In genomic region chr7:152145853-152146466, GRCh38 we compare ENCODE assay signal across 8 cellular contexts.
DNase-seq lines count a peak whose midpoint lies in the region; ATAC-seq, FAIRE-seq and TF ChIP-seq lines count a peak whose summit lies in the region.

No MANE protein-coding gene starts in this region.

- FAIRE-seq in H54 (lab: Jason Lieb, UNC), result no peak

- H3K27ac Mint-ChIP-seq in Caco-2 (ENCODE audit: unreplicated experiment), result no peak overlapping the region
- H3K27ac Mint-ChIP-seq in type B pancreatic cell, result peak overlapping the region; percentile 42

- dilution Hi-C loops in mammary epithelial cell (cut with HindIII; ENCODE audit: low sequenced_read_pairs), result no loop called here

- H3K27ac ChIP-seq in PC-3 (ENCODE audit: low read length) (no peak overlapping the region), mammary epithelial cell (ENCODE audit: insufficient read depth, low read depth, low read length) (no peak overlapping the region)

- DNase-seq in Caco-2 (peak in 1 of 2 experiments; percentile 62), H54 (ENCODE audit: insufficient read length, low spot score) (peak; percentile 21), PC-3 (peak; percentile 56), mammary epithelial cell (peak; percentile 51), kidney glomerular epithelial cell (lab: John Stamatoyannopoulos, UW) (peak; percentile 58), type B pancreatic cell (ENCODE audit: extremely low spot score, unreplicated experiment) (no peak)

- CTCF ChIA-PET in Caco-2 (lab: Charles Lee) (interaction anchor here (0.7 kb wide), 1 partner anchor 283 kb away, joined by 3 read pairs; no protein-coding TSS in a partner anchor), PC-3 (lab: Charles Lee) (no interaction called here), mammary epithelial cell (lab: Charles Lee; ENCODE audit: low non-redundant PET) (no interaction called here)

- BruUV-seq in Caco-2 (replicated peaks; lab: Mats Ljungman, UMichigan) (no TSS peak), PC-3 (replicated peaks; lab: Mats Ljungman, UMichigan) (no TSS peak), mammary epithelial cell (replicated peaks; lab: Mats Ljungman, UMichigan) (no TSS peak)

- H3K4me2 ChIP-seq in PC-3 (ENCODE audit: low read length) (no peak overlapping the region), mammary epithelial cell (ENCODE audit: insufficient read depth, low read depth, low read length) (no peak overlapping the region)

- H3K4me1 Mint-ChIP-seq in Caco-2 (ENCODE audit: low read depth, unreplicated experiment) (no peaks in the 10 kb centered on the region), type B pancreatic cell (ENCODE audit: unreplicated experiment) (peaks cover 7% of the 10 kb centered on the region)

- H4K20me1 ChIP-seq in PC-3 (ENCODE audit: low read length) (0 out of 2 replicates have a peak, but pooled peaks cover 6% of the 10 kb centered on the region), mammary epithelial cell (ENCODE audit: insufficient read depth, low read length) (no peaks in the 10 kb centered on the region)

- H3K9me3 Mint-ChIP-seq in Caco-2 (ENCODE audit: unreplicated experiment) (no peaks in the 10 kb centered on the region), type B pancreatic cell (no peaks in the 10 kb centered on the region)

- in situ Hi-C loops in mammary epithelial cell (cut with MboI; ENCODE audit: low sequenced_read_pairs in 2 of 2), result no loop called here

- H3K4me3 ChIP-seq in Caco-2 (ENCODE audit: low read depth, low read length) (no peak overlapping the region), PC-3 (ENCODE audit: low read length) (no peak overlapping the region), mammary epithelial cell (replicated peaks in 1 of 3; ENCODE audit: insufficient read depth in 1 of 3, low read depth in 2 of 3, low read length in 3 of 3) (no peak overlapping the region)

- H3K27me3 ChIP-seq in Caco-2 (replicated peaks; ENCODE audit: control insufficient read depth, insufficient read depth, low read length) (no peaks in the 10 kb centered on the region), PC-3 (ENCODE audit: low read length) (no peaks in the 10 kb centered on the region), mammary epithelial cell (ENCODE audit: insufficient read depth, low read length) (no peaks in the 10 kb centered on the region)

- POLR2A ChIA-PET in Caco-2 (lab: Charles Lee) (no interaction called here), PC-3 (lab: Charles Lee; ENCODE audit: unreplicated experiment) (no interaction called here)

- no peak overlapping the region for H3K4me3 Mint-ChIP-seq in Caco-2 (ENCODE audit: unreplicated experiment)
- H3K4me3 Mint-ChIP-seq in type B pancreatic cell, result no peak overlapping the region

- TF ChIP-seq CTCF in Caco-2 (IDR thresholded peaks at IDR 0.05; ENCODE audit: insufficient read depth in 1 of 2, low read depth in 1 of 2, low read length in 1 of 2, severe bottlenecking in 1 of 2, unreplicated experiment in 1 of 2) (peak; percentile 64 to 65), PC-3 (conservative IDR thresholded peaks at IDR 0.05; ENCODE audit: low read depth, low read length) (peak; percentile 78), mammary epithelial cell (conservative IDR thresholded peaks at IDR 0.05 in 1 of 2, IDR thresholded peaks at IDR 0.05 in 1 of 2; ENCODE audit: extremely low read depth in 1 of 2, insufficient read depth in 1 of 2, low read depth in 1 of 2, low read length in 2 of 2) (peak; percentile 52 to 73), type B pancreatic cell (conservative IDR thresholded peaks at IDR 0.05) (peak; percentile 73)

- H3F3A ChIP-seq in PC-3 (ENCODE audit: low read length, unreplicated experiment), result no peaks in the 10 kb centered on the region

- H3K27me3 Mint-ChIP-seq in Caco-2 (ENCODE audit: insufficient read depth, unreplicated experiment), result no peaks in the 10 kb centered on the region
- H3K27me3 Mint-ChIP-seq in type B pancreatic cell, result no peaks in the 10 kb centered on the region

- H3K9ac ChIP-seq in PC-3 (ENCODE audit: low read length) (no peak overlapping the region), mammary epithelial cell (ENCODE audit: insufficient read depth, low read length) (no peak overlapping the region)

- peak; percentile 96 for ATAC-seq in PC-3
- no peak for ATAC-seq in HG03442 (IDR thresholded peaks at IDR 0.05; ENCODE audit: unreplicated experiment)
- ATAC-seq in GM18502 (IDR thresholded peaks at IDR 0.05; ENCODE audit: poor library complexity, unreplicated experiment), result no peak

- H3K9me3 ChIP-seq in Caco-2, result no peaks in the 10 kb centered on the region
- H3K9me3 ChIP-seq in PC-3 (ENCODE audit: low read length), result no peaks in the 10 kb centered on the region
- H3K9me3 ChIP-seq in mammary epithelial cell (replicated peaks; ENCODE audit: insufficient read depth, low read length), result no peaks in the 10 kb centered on the region

- intact Hi-C loops in Caco-2 (cut with micrococcal nuclease; ENCODE audit: unreplicated experiment) (loop anchor here (1.0 to 10.0 kb wide), 7 partner anchors 70 to 539 kb away; partner anchors contain the start of genes GALNT11 and PRKAG2), PC-3 (cut with micrococcal nuclease) (loop anchor here (2.0 to 10.0 kb wide), 3 partner anchors 151 to 364 kb away; no protein-coding TSS in a partner anchor), mammary epithelial cell (cut with micrococcal nuclease) (loop anchor here (1.0 to 10.0 kb wide), 7 partner anchors 69 to 561 kb away; partner anchors contain the start of gene GALNT11)

- H2AFZ ChIP-seq in PC-3 (ENCODE audit: low read length) (no peak overlapping the region), mammary epithelial cell (ENCODE audit: low read depth, low read length) (no peak overlapping the region)

- H3K79me2 ChIP-seq in PC-3 (ENCODE audit: low read length) (no peaks in the 10 kb centered on the region), mammary epithelial cell (ENCODE audit: insufficient read depth, low read length) (no peaks in the 10 kb centered on the region)

- H3K36me3 Mint-ChIP-seq in Caco-2 (ENCODE audit: insufficient read depth, unreplicated experiment) (peaks cover 82% of the 10 kb centered on the region), type B pancreatic cell (peaks cover 32% of the 10 kb centered on the region)

- WGBS in mammary epithelial cell (ENCODE audit: low coverage, missing lambda C conversion rate), result 74% methylated on average over 4 of the region's 4 CpGs

- no peaks in the 10 kb centered on the region for H3K4me1 ChIP-seq in Caco-2
- no peaks in the 10 kb centered on the region for H3K4me1 ChIP-seq in PC-3 (ENCODE audit: insufficient read depth, low read length)
- no peaks in the 10 kb centered on the region for H3K4me1 ChIP-seq in mammary epithelial cell (ENCODE audit: insufficient read depth, low read length)

- peaks cover 3% of the 10 kb centered on the region for H3K36me3 ChIP-seq in Caco-2 (ENCODE audit: control insufficient read depth, insufficient read depth, low read length)
- H3K36me3 ChIP-seq in PC-3 (ENCODE audit: low read depth, low read length), result peaks cover 29% of the 10 kb centered on the region
- H3K36me3 ChIP-seq in mammary epithelial cell (ENCODE audit: insufficient read depth, low read length), result peaks cover 35% of the 10 kb centered on the region

- H3K9me2 ChIP-seq in PC-3 (replicated peaks; ENCODE audit: low read length), result no peaks in the 10 kb centered on the region

- TF ChIP-seq POLR2A in H54 (IDR thresholded peaks at IDR 0.05; ENCODE audit: low read depth, low read length), result no peak
